Comparison of ENCODE assay signal across 8 cellular contexts in the genomic region with DNA sequence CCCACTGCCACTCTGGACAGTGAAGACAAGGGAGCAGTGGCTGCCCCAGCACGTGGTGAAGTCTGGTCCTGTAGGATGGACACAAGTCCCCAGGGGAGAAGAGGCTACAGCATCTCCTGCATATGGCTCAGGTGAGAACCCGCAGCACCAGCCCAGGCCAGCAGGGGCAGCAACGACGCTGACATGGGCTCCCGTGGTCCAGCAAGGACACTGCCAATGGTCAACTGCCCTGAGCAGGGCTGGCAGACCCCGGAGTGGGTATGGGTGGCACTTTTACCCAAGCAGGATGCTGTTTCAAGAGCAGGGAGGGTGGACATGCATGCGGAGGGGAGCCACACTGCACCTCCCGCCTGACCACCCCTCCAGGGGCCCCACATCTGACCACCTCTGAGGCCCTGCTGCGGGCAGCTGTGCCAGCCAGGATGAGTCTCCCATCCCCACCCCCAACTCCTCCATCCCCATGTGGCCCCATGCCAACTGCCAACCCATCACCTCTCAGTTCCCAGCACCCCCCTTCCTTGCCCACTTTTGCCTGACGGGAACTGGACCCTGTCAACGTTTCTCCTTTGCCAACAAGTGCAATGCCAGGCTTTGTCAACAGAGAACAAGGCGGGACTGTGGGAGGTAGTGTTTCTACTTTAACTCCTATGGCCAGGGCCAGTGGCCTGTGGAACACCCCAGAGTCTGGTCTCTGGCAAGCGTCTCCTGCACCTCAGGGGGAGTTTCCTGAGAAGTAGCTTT. TPM values are rescaled to one million over a fixed set of nuclear protein-coding genes. Genes with fewer than 3 reads are reported as not detected.
A peak's percentile ranks its signal among the peaks of the same experiment; 100 is the strongest.
DNase-seq lines count a peak whose midpoint lies in the region; ATAC-seq and TF ChIP-seq lines count a peak whose summit lies in the region.

No MANE protein-coding gene starts in this region.

- H3K36me3 ChIP-seq in fibroblast of lung (ENCODE audit: control insufficient read depth, insufficient read depth, low read length) = no peaks in the 10 kb centered on the region

- ATAC-seq in HG03520 (IDR thresholded peaks at IDR 0.05; ENCODE audit: unreplicated experiment) (no peak), HG03159 (IDR thresholded peaks at IDR 0.05; ENCODE audit: unreplicated experiment) (no peak)

- H3K9me3 ChIP-seq in fibroblast of lung (ENCODE audit: control insufficient read depth, insufficient read depth, low read depth, low read length) = no peaks in the 10 kb centered on the region

- H3K27me3 ChIP-seq in fibroblast of lung (ENCODE audit: control insufficient read depth, insufficient read depth, low read length) = no peaks in the 10 kb centered on the region

- intact Hi-C loops in posterior vena cava (cut with DNase I) = loop anchor here in 1 of 2 donors (1.0 to 2.0 kb wide), 2 partner anchors 64 to 186 kb away; no protein-coding TSS in a partner anchor

- no peak overlapping the region for H3K27ac ChIP-seq in fibroblast of lung (ENCODE audit: insufficient read depth, low read length)

- TF ChIP-seq CTCF in GM12873 (IDR thresholded peaks at IDR 0.05; ENCODE audit: insufficient read depth, low read depth, low read length, missing control alignments) = peak; percentile 80
- peak; percentile 40 to 63 for TF ChIP-seq CTCF in fibroblast of lung (conservative IDR thresholded peaks at IDR 0.05 in 1 of 2, IDR thresholded peaks at IDR 0.05 in 1 of 2; ENCODE audit: low read depth in 1 of 2, low read length in 2 of 2)

- no peaks in the 10 kb centered on the region for H4K20me1 ChIP-seq in fibroblast of lung (ENCODE audit: control insufficient read depth, extremely low read depth, insufficient read depth, low read length)

- H2AFZ ChIP-seq in fibroblast of lung (ENCODE audit: low read length) = no peak overlapping the region

- peak; percentile 71 for DNase-seq in 8988T
- peak; percentile 35 for DNase-seq in SW480 (ENCODE audit: low spot score)
- peak; percentile 19 to 25 for DNase-seq in fibroblast of lung (ENCODE audit: low read depth in 2 of 2)
- DNase-seq in posterior vena cava (ENCODE audit: low spot score) = peak; percentile 73
- no peak for DNase-seq in amniotic stem cell (lab: John Stamatoyannopoulos, UW)

- H3K4me2 ChIP-seq in fibroblast of lung (ENCODE audit: extremely low read depth, insufficient read depth, low read length) = no peak overlapping the region

- H3K9ac ChIP-seq in fibroblast of lung (ENCODE audit: insufficient read depth, low read length) = no peak overlapping the region

- H3K4me1 ChIP-seq in fibroblast of lung (ENCODE audit: control insufficient read depth, extremely low read depth, insufficient read depth, low read length) = no peaks in the 10 kb centered on the region

- H3K4me3 ChIP-seq in fibroblast of lung (replicated peaks in 1 of 4; ENCODE audit: control extremely low read depth in 1 of 4, insufficient read depth in 1 of 4, low read depth in 3 of 4, low read length in 4 of 4) = no peak overlapping the region

- H3K79me2 ChIP-seq in fibroblast of lung (ENCODE audit: control insufficient read depth, insufficient read depth, low read length) = no peaks in the 10 kb centered on the region

RNA-seq across cellular contexts. Expression of gene MORN1, which starts 8.6 kb away (rescaled TPM):
- total RNA-seq in fibroblast of lung = 10.3 and 10.6 TPM in 2 replicates
- 3.5 and 3.9 TPM in 2 replicates for polyA plus RNA-seq in fibroblast of lung
- 3.6 and 4.3 TPM in 2 replicates for polyA plus RNA-seq in fibroblast of lung (2012)
- polyA minus RNA-seq in fibroblast of lung (ENCODE audit: low replicate concordance) = 7.6 and 8.1 TPM in 2 replicates
- 1 to 10 TPM; 3.8 to 5.5 TPM for total RNA-seq in posterior vena cava

RNA-seq across cellular contexts. Expression of gene RER1, which starts 8.8 kb away (rescaled TPM):
- total RNA-seq in fibroblast of lung = 58.3 and 76.1 TPM in 2 replicates
- 271 TPM in 2 replicates for polyA plus RNA-seq in fibroblast of lung
- 197 and 217 TPM in 2 replicates for polyA plus RNA-seq in fibroblast of lung (2012)
- 197 and 247 TPM in 2 replicates for polyA minus RNA-seq in fibroblast of lung (ENCODE audit: low replicate concordance)
- 100 to 1,000 TPM in 1 of 2 donors, 10 to 100 TPM in 1; 93.7 to 101 TPM for total RNA-seq in posterior vena cava

RNA-seq across cellular contexts. Expression of gene PEX10, which starts 29.6 kb away (rescaled TPM):
- total RNA-seq in fibroblast of lung = 31.6 and 33.4 TPM in 2 replicates
- polyA plus RNA-seq in fibroblast of lung = 15.4 and 19.0 TPM in 2 replicates
- polyA plus RNA-seq in fibroblast of lung (2012) = 16.0 and 24.6 TPM in 2 replicates
- 7.5 and 12.7 TPM in 2 replicates for polyA minus RNA-seq in fibroblast of lung (ENCODE audit: low replicate concordance)
- total RNA-seq in posterior vena cava = 10 to 100 TPM; 10.9 to 13.1 TPM
